ENCODE assay signal across 8 cellular contexts in genomic region chr16:85688586-85689284, GRCh38. TPM values are rescaled to one million over a fixed set of nuclear protein-coding genes. Genes with fewer than 3 reads are reported as not detected.
DNase-seq lines count a peak whose midpoint lies in the region; ATAC-seq and TF ChIP-seq lines count a peak whose summit lies in the region.

GINS2 (minus strand) TSS chr16:85688954; CDS start chr16:85688898, 56 bp downstream.

- H3K4me3 Mint-ChIP-seq in T-helper 1 cell treated with Interleukin-12 subunit alpha and Interleukin-12 subunit beta and Interleukin-4 antibody, amounts not matched to agents 30 μg/mL and 1 μg/mL, for 36 hours, result peak within 1 kb of the TSS; percentile 80

- H3K27me3 ChIP-seq in right cardiac atrium (ENCODE audit: control insufficient read depth, insufficient read depth), result no peaks in the 10 kb centered on the region
- no peaks in the 10 kb centered on the region for H3K27me3 ChIP-seq in uterus

- H3K4me1 ChIP-seq in right cardiac atrium (ENCODE audit: control insufficient read depth, insufficient read depth, low read length) (no peaks in the 10 kb centered on the region), uterus (peaks cover 0 to 4% of the 10 kb centered on the region in 2 donors)

- in situ Hi-C loops in GM13977 (cut with MboI; ENCODE audit: low pct_unique_long_range_greater_than_20kb, low sequenced_read_pairs, unreplicated experiment), result no loop called here

- H3K27ac Mint-ChIP-seq in T-helper 1 cell treated with Interleukin-12 subunit alpha and Interleukin-12 subunit beta and Interleukin-4 antibody, amounts not matched to agents 30 μg/mL and 1 μg/mL, for 36 hours, result no peak within 1 kb of the TSS

- H3K4me3 ChIP-seq in right cardiac atrium (ENCODE audit: low read length) (peak within 1 kb of the TSS; percentile 31), uterus (peak within 1 kb of the TSS; percentile 33 to 67)

- H3K27me3 Mint-ChIP-seq in T-helper 1 cell treated with Interleukin-12 subunit alpha and Interleukin-12 subunit beta and Interleukin-4 antibody, amounts not matched to agents 30 μg/mL and 1 μg/mL, for 36 hours (ENCODE audit: low read depth), result no peaks in the 10 kb centered on the region

- intact Hi-C loops in right cardiac atrium (cut with DNase I), result no loop called here
- intact Hi-C loops in uterus (cut with DNase I; ENCODE audit: low total_unique reads), result no loop called here

- TF ChIP-seq CTCF in GM13977 (IDR thresholded peaks at IDR 0.05; ENCODE audit: extremely low read depth, insufficient read depth, missing control alignments), result no peak
- TF ChIP-seq CTCF in uterus (IDR thresholded peaks at IDR 0.05), result peak in 1 of 4 experiments; percentile 13

- H3K27ac ChIP-seq in right cardiac atrium (ENCODE audit: low read length), result no peak within 1 kb of the TSS
- no peak within 1 kb of the TSS for H3K27ac ChIP-seq in uterus

- H3K36me3 ChIP-seq in uterus, result no peaks in the 10 kb centered on the region

- ATAC-seq in HG02798 (IDR thresholded peaks at IDR 0.05; ENCODE audit: poor library complexity, unreplicated experiment) (peak; percentile 99), right cardiac atrium (peak; percentile 100)

- H3K4me1 Mint-ChIP-seq in T-helper 1 cell treated with Interleukin-12 subunit alpha and Interleukin-12 subunit beta and Interleukin-4 antibody, amounts not matched to agents 30 μg/mL and 1 μg/mL, for 36 hours (ENCODE audit: low read depth), result peaks cover 16% of the 10 kb centered on the region

- H3K9me3 ChIP-seq in right cardiac atrium (ENCODE audit: control insufficient read depth, low read length) (no peaks in the 10 kb centered on the region), uterus (no peaks in the 10 kb centered on the region)

- WGBS in right cardiac atrium, result 2% methylated on average over 86 of the region's 86 CpGs

- no peaks in the 10 kb centered on the region for H3K9me3 Mint-ChIP-seq in T-helper 1 cell treated with Interleukin-12 subunit alpha and Interleukin-12 subunit beta and Interleukin-4 antibody, amounts not matched to agents 30 μg/mL and 1 μg/mL, for 36 hours

- H3K36me3 Mint-ChIP-seq in T-helper 1 cell treated with Interleukin-12 subunit alpha and Interleukin-12 subunit beta and Interleukin-4 antibody, amounts not matched to agents 30 μg/mL and 1 μg/mL, for 36 hours (ENCODE audit: low read depth), result peaks cover 10% of the 10 kb centered on the region

- DNase-seq in GM13977 (ENCODE audit: low spot score) (peak; percentile 100), NCI-H1436 (lab: John Stamatoyannopoulos, UW) (peak; percentile 93), amygdala (lab: John Stamatoyannopoulos, UW) (peak; percentile 17 to 89 (median 72)), right cardiac atrium (peak; percentile 93 to 97 (median 97)), pulmonary artery endothelial cell (ENCODE audit: low read depth, low spot score) (peak; percentile 53), uterus (peak; percentile 86 to 87)

- no peak for TF ChIP-seq POLR2A in uterus (IDR thresholded peaks at IDR 0.05)

RNA-seq across cellular contexts. Expression of gene GINS2, which starts in this region (rescaled TPM):
- total RNA-seq in right cardiac atrium, result 1 to 10 TPM in 1 of 4 donors, under 1 TPM in 3; 0.33 to 1.1 (median 0.40) TPM
- 0.23 TPM for polyA plus RNA-seq in right cardiac atrium
- total RNA-seq in pulmonary artery endothelial cell, result 8.8 and 13.3 TPM in 2 replicates
- 10 to 100 TPM in 1 of 4 donors, 1 to 10 TPM in 1, not detected in 2; 2.0 to 10.4 TPM for total RNA-seq in uterus
